Comparison of ENCODE assay signal across 8 cellular contexts in the genomic region with DNA sequence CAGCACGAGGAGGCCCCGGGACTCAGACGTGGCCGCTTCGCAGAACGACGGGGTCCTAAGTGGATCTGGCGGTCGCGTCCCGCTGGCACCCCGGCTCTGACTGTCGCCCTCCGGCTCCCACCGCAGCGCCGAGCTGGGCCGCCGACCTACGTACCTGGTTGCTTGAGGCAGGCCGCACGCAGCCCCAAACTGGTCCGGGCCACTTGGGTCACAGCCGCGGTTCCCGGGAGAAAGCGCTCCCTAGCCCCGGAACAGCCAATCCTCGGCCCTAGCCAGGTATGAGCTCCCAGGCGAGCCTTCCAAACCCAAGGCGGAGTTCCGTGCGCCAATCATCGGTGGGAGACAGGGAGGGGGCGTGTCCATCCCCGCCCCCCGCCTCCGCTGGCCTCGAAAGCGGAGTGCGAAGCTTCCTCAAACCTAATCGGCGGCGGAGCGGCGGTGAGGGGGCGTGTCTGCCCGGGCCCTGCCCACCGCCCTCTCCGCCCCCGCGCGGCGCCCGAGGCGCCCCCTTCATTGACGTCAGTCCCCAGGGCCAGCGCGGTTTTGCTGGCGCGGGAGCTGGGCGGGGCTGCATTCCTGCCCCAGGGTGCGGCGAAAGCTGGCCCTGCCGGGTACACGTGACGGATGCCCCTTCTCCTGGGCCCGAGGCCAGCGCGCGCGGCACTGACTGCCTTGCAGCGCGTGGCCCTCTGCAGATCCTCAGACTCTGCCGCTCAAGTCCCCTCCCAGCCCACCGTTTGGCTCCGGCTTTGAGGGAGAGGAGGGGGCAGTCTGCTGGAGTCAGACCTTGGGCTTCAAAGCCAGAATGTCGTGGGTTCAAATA. TPM values are rescaled to one million over a fixed set of nuclear protein-coding genes. Genes with fewer than 3 reads are reported as not detected.
DNase-seq lines count a peak whose midpoint lies in the region; ATAC-seq and TF ChIP-seq lines count a peak whose summit lies in the region.

Gene AVPI1 (minus strand): TSS at position 280 of the 823 bp plus-strand sequence. CDS start 7,336 bp downstream, outside the sequence.

- DNase-seq in CD4-positive, alpha-beta T cell: peak; percentile 90 to 97 (median 94)
- DNase-seq in NCI-H82 (lab: John Stamatoyannopoulos, UW): peak; percentile 97
- DNase-seq in activated CD4-positive, alpha-beta memory T cell treated with anti-CD3 and anti-CD28 coated beads for 36 hours: peak; percentile 96
- peak; percentile 85 to 96 (median 93) for DNase-seq in dorsolateral prefrontal cortex
- peak; percentile 98 to 100 for DNase-seq in lower leg skin (ENCODE audit: low spot score in 2 of 2)
- DNase-seq in stimulated activated CD4-positive, alpha-beta T cell treated with anti-CD3 and anti-CD28 coated beads, Interleukin-4, amount 100 ng/mL, for 4 hours: peak; percentile 95 to 96

- ATAC-seq in CD4-positive, alpha-beta T cell (ENCODE audit: poor library complexity): peak; percentile 91
- peak; percentile 83 for ATAC-seq in GM19452 (IDR thresholded peaks at IDR 0.05; ENCODE audit: unreplicated experiment)
- peak; percentile 59 for ATAC-seq in HG03575 (IDR thresholded peaks at IDR 0.05; ENCODE audit: extremely low read depth, insufficient number of reproducible peaks, low FRiP score, unreplicated experiment)

- no peaks in the 10 kb centered on the region for H3K9me3 ChIP-seq in CD4-positive, alpha-beta T cell (ENCODE audit: control insufficient read depth, low read length)

- CTCF ChIA-PET in CD4-positive, alpha-beta T cell (lab: Charles Lee): interaction anchor here (0.8 to 3.8 kb wide), 7 partner anchors 11 to 115 kb away, joined by 3 to 27 read pairs (median 10); partner anchors contain the start of gene ZFYVE27
- CTCF ChIA-PET in activated CD4-positive, alpha-beta memory T cell treated with anti-CD3 and anti-CD28 coated beads for 36 hours (lab: Charles Lee): interaction anchor here (0.7 to 4.5 kb wide), 18 partner anchors 9 to 358 kb away, joined by 3 to 51 read pairs (median 4); partner anchors contain the start of genes ANKRD2 and ZFYVE27

- no peaks in the 10 kb centered on the region for H3K36me3 Mint-ChIP-seq in CD4-positive, alpha-beta T cell (ENCODE audit: low read depth)
- no peaks in the 10 kb centered on the region for H3K36me3 Mint-ChIP-seq in activated CD4-positive, alpha-beta memory T cell treated with anti-CD3 and anti-CD28 coated beads for 36 hours

- TF ChIP-seq CTCF in CD4-positive, alpha-beta T cell (IDR thresholded peaks at IDR 0.05): no peak
- TF ChIP-seq CTCF in dorsolateral prefrontal cortex (IDR thresholded peaks at IDR 0.05 in 54 of 56, conservative IDR thresholded peaks at IDR 0.05 in 2 of 56; ENCODE audit: low read depth in 1 of 56, partially characterized antibody in 56 of 56) (peak in 34 of 56 donors; percentile 4 to 64 (median 27)), lower leg skin (IDR thresholded peaks at IDR 0.05) (no peak)

- peak within 1 kb of the TSS; percentile 90 for H3K4me3 Mint-ChIP-seq in CD4-positive, alpha-beta T cell
- peak within 1 kb of the TSS; percentile 77 for H3K4me3 Mint-ChIP-seq in activated CD4-positive, alpha-beta memory T cell treated with anti-CD3 and anti-CD28 coated beads for 36 hours

- intact Hi-C loops in CD4-positive, alpha-beta T cell (cut with DNase I, micrococcal nuclease): loop anchor here in 1 of 2 experiments (1.0 to 10.0 kb wide), 5 partner anchors 46 to 448 kb away; partner anchors contain the start of genes R3HCC1L and RRP12
- intact Hi-C loops in activated CD4-positive, alpha-beta memory T cell treated with anti-CD3 and anti-CD28 coated beads for 36 hours (cut with micrococcal nuclease): loop anchor here (1.0 to 5.0 kb wide), 4 partner anchors 47 to 189 kb away; partner anchors contain the start of genes MMS19, PI4K2A, UBTD1 and ZFYVE27
- intact Hi-C loops in dorsolateral prefrontal cortex (cut with DNase I): loop anchor here in 1 of 2 donors (5.0 kb wide), 1 partner anchor 45 kb away; no protein-coding TSS in a partner anchor
- intact Hi-C loops in lower leg skin (cut with DNase I; ENCODE audit: low total_unique reads): no loop called here

- H3K4me3 ChIP-seq in dorsolateral prefrontal cortex: peak within 1 kb of the TSS; percentile 43 to 93 (median 77)
- H3K4me3 ChIP-seq in lower leg skin (ENCODE audit: low read depth, poor library complexity, severe bottlenecking): peak within 1 kb of the TSS; percentile 46

- no peaks in the 10 kb centered on the region for H3K9me3 Mint-ChIP-seq in CD4-positive, alpha-beta T cell
- H3K9me3 Mint-ChIP-seq in activated CD4-positive, alpha-beta memory T cell treated with anti-CD3 and anti-CD28 coated beads for 36 hours: no peaks in the 10 kb centered on the region

- POLR2A ChIA-PET in CD4-positive, alpha-beta T cell (lab: Charles Lee): interaction anchor here (0.6 to 2.4 kb wide), 26 partner anchors 10 to 825 kb away, joined by 3 to 65 read pairs (median 4); partner anchors contain the start of genes FRAT2, GOLGA7B, MARVELD1 and MORN4
- POLR2A ChIA-PET in activated CD4-positive, alpha-beta memory T cell treated with anti-CD3 and anti-CD28 coated beads for 36 hours (lab: Charles Lee): interaction anchor here (1.0 to 2.1 kb wide), 5 partner anchors 10 to 141 kb away, joined by 3 to 12 read pairs (median 5); partner anchors contain the start of genes PI4K2A and ZFYVE27

- H3K27ac Mint-ChIP-seq in CD4-positive, alpha-beta T cell: peak within 1 kb of the TSS; percentile 75
- H3K27ac Mint-ChIP-seq in activated CD4-positive, alpha-beta memory T cell treated with anti-CD3 and anti-CD28 coated beads for 36 hours: peak within 1 kb of the TSS; percentile 4

- no peaks in the 10 kb centered on the region for H3K27me3 Mint-ChIP-seq in CD4-positive, alpha-beta T cell
- no peaks in the 10 kb centered on the region for H3K27me3 Mint-ChIP-seq in activated CD4-positive, alpha-beta memory T cell treated with anti-CD3 and anti-CD28 coated beads for 36 hours

- no peaks in the 10 kb centered on the region for H3K27me3 ChIP-seq in CD4-positive, alpha-beta T cell (ENCODE audit: control insufficient read depth, insufficient read depth, low read length)
- no peaks in the 10 kb centered on the region for H3K27me3 ChIP-seq in dorsolateral prefrontal cortex

- H3K4me1 Mint-ChIP-seq in CD4-positive, alpha-beta T cell (ENCODE audit: low read depth): peaks cover 16% of the 10 kb centered on the region
- peaks cover 14% of the 10 kb centered on the region for H3K4me1 Mint-ChIP-seq in activated CD4-positive, alpha-beta memory T cell treated with anti-CD3 and anti-CD28 coated beads for 36 hours (ENCODE audit: low read depth)

- peak within 1 kb of the TSS; percentile 62 for H3K27ac ChIP-seq in CD4-positive, alpha-beta T cell (ENCODE audit: low read depth, low read length)
- H3K27ac ChIP-seq in dorsolateral prefrontal cortex: peak within 1 kb of the TSS; percentile 62 to 95 (median 91)

- WGBS in lower leg skin, 2 donors: 0 to 1% methylated on average over 33 to 45 of the region's 78 CpGs

- peak in 1 of 2 donors; percentile 84 for TF ChIP-seq POLR2A in lower leg skin (IDR thresholded peaks at IDR 0.05)

RNA-seq across cellular contexts. Expression of gene AVPI1, which starts in this region (rescaled TPM):
- 10 to 100 TPM; 10.7 to 11.6 TPM for total RNA-seq in CD4-positive, alpha-beta T cell
- total RNA-seq in activated CD4-positive, alpha-beta memory T cell treated with anti-CD3 and anti-CD28 coated beads for 36 hours: 1 to 10 TPM; 1.7 to 2.1 TPM
- 10 to 100 TPM; 15.7 to 41.1 (median 27.6) TPM for total RNA-seq in dorsolateral prefrontal cortex
- 100 to 1,000 TPM; 133 to 169 (median 145) TPM for total RNA-seq in lower leg skin

Comparison
In these comparisons a context has a peak if more than half of its experiments do, and no peak if none do; other contexts are left out.
1. Peak in every context shown above with its lines: DNase-seq, ATAC-seq, H3K4me3 ChIP-seq and H3K27ac ChIP-seq.
2. CTCF ChIP-seq: peak in dorsolateral prefrontal cortex (34 of 56); none in CD4-positive, alpha-beta T cell (single experiment) and lower leg skin (0 of 3).